22 cellular contexts compared by ENCODE assay signal in genomic region chr5:155299342-155300006, GRCh38.
A peak's percentile ranks its signal among the peaks of the same experiment; 100 is the strongest.
DNase-seq lines count a peak whose midpoint lies in the region; ATAC-seq, FAIRE-seq and TF ChIP-seq lines count a peak whose summit lies in the region.
"Had no signal": no experiment of that assay in that cellular context is flagged by ENCODE, and none has a peak within 500 bp of the region (broad histone marks: within the 10 kb centered on the region; RNA-seq: fewer than 3 reads in every experiment).

No MANE protein-coding gene starts in this region.

- H2BK120ac ChIP-seq in neuronal stem cell (ENCODE audit: low read depth, low read length), result no peak overlapping the region

- H4K91ac ChIP-seq in neuronal stem cell (ENCODE audit: low read depth, low read length, poor library complexity), result no peak overlapping the region

- H3F3A ChIP-seq in SK-N-SH (replicated peaks; ENCODE audit: insufficient read depth), result no peaks in the 10 kb centered on the region

- FAIRE-seq in GM19239 (lab: Jason Lieb, UNC), result no peak
- FAIRE-seq: G401.6 had no signal

- no peak for TF ChIP-seq POLR2A in heart left ventricle (IDR thresholded peaks at IDR 0.05)

- H3K4me2 ChIP-seq in SK-N-SH (no peak overlapping the region), neuronal stem cell (ENCODE audit: insufficient read depth, low read length, poor library complexity, severe bottlenecking) (no peak overlapping the region)
- H3K4me2 ChIP-seq: PC-9 had no signal

- no peak overlapping the region for H3K23ac ChIP-seq in neuronal stem cell (ENCODE audit: low read depth, low read length, poor library complexity)

- no peak for TF ChIP-seq EP300 in SK-N-SH (IDR thresholded peaks at IDR 0.05; ENCODE audit: borderline replicate concordance in 1 of 2, low read depth in 1 of 2, low read length in 1 of 2)

- H4K20me1 ChIP-seq in SK-N-SH (ENCODE audit: insufficient read depth), result no peaks in the 10 kb centered on the region

- H3K27me3 ChIP-seq in SK-N-SH (ENCODE audit: insufficient read depth), result no peaks in the 10 kb centered on the region
- no peaks in the 10 kb centered on the region for H3K27me3 ChIP-seq in heart left ventricle
- no peaks in the 10 kb centered on the region for H3K27me3 ChIP-seq in neuronal stem cell (ENCODE audit: control insufficient read depth in 3 of 3, insufficient read depth in 3 of 3, low read depth in 1 of 3, low read length in 3 of 3)

- ATAC-seq in SK-N-SH treated with all-trans-retinoic acid at 6 μM for 48 hours (no peak), heart left ventricle (peak; percentile 72 to 91 (median 78)), HG03159 (IDR thresholded peaks at IDR 0.05; ENCODE audit: unreplicated experiment) (no peak), GM18909 (IDR thresholded peaks at IDR 0.05; ENCODE audit: poor library complexity, unreplicated experiment) (no peak)
- ATAC-seq: HCT116, T-cell had no signal

- H3K9ac ChIP-seq in SK-N-SH (no peak overlapping the region), neuronal stem cell (ENCODE audit: low read depth, low read length, poor library complexity) (no peak overlapping the region)
- H3K9ac ChIP-seq: GM23248 had no signal

- CTCF ChIA-PET in SK-N-SH (lab: Yijun Ruan, JAX), result interaction anchor here (0.9 to 1.1 kb wide), 2 partner anchors 17 to 327 kb away, joined by 3 read pairs; no protein-coding TSS in a partner anchor

- H3K4ac ChIP-seq in neuronal stem cell (ENCODE audit: low read length), result no peak overlapping the region

- H2AK5ac ChIP-seq in neuronal stem cell (ENCODE audit: low read depth, low read length), result no peak overlapping the region

- H3K27ac ChIP-seq in SK-N-SH (ENCODE audit: low read depth in 2 of 2, low read length in 1 of 2) (no peak overlapping the region), heart left ventricle (peak overlapping the region in 10 of 12 donors; percentile 4 to 74 (median 52)), neuronal stem cell (replicated peaks; ENCODE audit: low read length) (no peak overlapping the region)
- H3K27ac ChIP-seq: GM23248, PC-9 had no signal

- H3K36me3 ChIP-seq in SK-N-SH (replicated peaks in 1 of 2; ENCODE audit: control insufficient read depth in 1 of 2, insufficient read depth in 2 of 2, low read length in 1 of 2) (no peaks in the 10 kb centered on the region), heart left ventricle (no peaks in the 10 kb centered on the region), neuronal stem cell (replicated peaks in 1 of 2; ENCODE audit: control insufficient read depth in 2 of 2, insufficient read depth in 2 of 2, low read length in 2 of 2) (no peaks in the 10 kb centered on the region)

- POLR2A ChIA-PET in SK-N-SH (lab: Yijun Ruan, JAX), result no interaction called here

- intact Hi-C loops in heart left ventricle (cut with DNase I), result no loop called here

- no peak overlapping the region for H3K14ac ChIP-seq in neuronal stem cell (ENCODE audit: low read length)

- H2BK12ac ChIP-seq in neuronal stem cell (ENCODE audit: low read length), result no peak overlapping the region

- H2BK15ac ChIP-seq in neuronal stem cell (ENCODE audit: low read length), result no peak overlapping the region

- H3K79me1 ChIP-seq in neuronal stem cell (ENCODE audit: low read depth, low read length), result no peaks in the 10 kb centered on the region

- H3K9me2 ChIP-seq in SK-N-SH, result no peaks in the 10 kb centered on the region

- H3K79me2 ChIP-seq in SK-N-SH (ENCODE audit: insufficient read depth), result no peaks in the 10 kb centered on the region

- WGBS in SK-N-SH (ENCODE audit: low lambda C conversion rate), result 15% methylated on average over 8 of the region's 8 CpGs
- WGBS in heart left ventricle, 4 donors, result 24 to 29% (median 29%) methylated on average over 7 to 8 of the region's 8 CpGs
- WGBS in neuronal stem cell (ENCODE audit: extremely low coverage in 2 of 2, insufficient read length in 2 of 2, insufficient replicate concordance in 1 of 2), 2 donors, result no CpG with 5 or more reads among the region's 8 CpGs

- H3K4me3 ChIP-seq in SK-N-SH (ENCODE audit: low read depth in 2 of 2, low read length in 1 of 2) (no peak overlapping the region), heart left ventricle (no peak overlapping the region), neuronal stem cell (ENCODE audit: low read length in 2 of 2) (no peak overlapping the region)
- H3K4me3 ChIP-seq: GM23248, PC-9 had no signal

- no peak for TF ChIP-seq CTCF in SK-N-SH (IDR thresholded peaks at IDR 0.05)
- TF ChIP-seq CTCF in heart left ventricle (IDR thresholded peaks at IDR 0.05), result no peak

- peaks cover 0 to 4% of the 10 kb centered on the region in 2 experiments; a peak in 1 of 4 replicates for H3K4me1 ChIP-seq in SK-N-SH (ENCODE audit: control insufficient read depth in 1 of 2, insufficient read depth in 2 of 2, low read depth in 1 of 2, low read length in 1 of 2)
- H3K4me1 ChIP-seq in heart left ventricle, result peaks cover 0 to 13% (median 2%) of the 10 kb centered on the region in 12 donors
- H3K4me1 ChIP-seq in neuronal stem cell (ENCODE audit: control insufficient read depth in 2 of 2, insufficient read depth in 1 of 2, low read depth in 1 of 2, low read length in 2 of 2), result no peaks in the 10 kb centered on the region

- H4K8ac ChIP-seq in neuronal stem cell (ENCODE audit: low read depth, low read length), result no peak overlapping the region

- no peak overlapping the region for H2AFZ ChIP-seq in SK-N-SH (ENCODE audit: low read depth)
- no peak overlapping the region for H2AFZ ChIP-seq in neuronal stem cell (ENCODE audit: low read length)
- H2AFZ ChIP-seq: GM23248, PC-9 had no signal

- no peak overlapping the region for H2BK5ac ChIP-seq in neuronal stem cell (ENCODE audit: low read length)

- DNase-seq in SK-N-SH, result peak; percentile 32
- peak; percentile 91 for DNase-seq in NCI-H2029 treated with DMSO at 0.1 percent for 48 hours (lab: John Stamatoyannopoulos, UW)
- peak in 3 of 5 donors; percentile 9 to 73 (median 24) for DNase-seq in heart left ventricle
- no peak for DNase-seq in neuronal stem cell (ENCODE audit: low spot score)
- DNase-seq in GM19239 (ENCODE audit: insufficient read length, low spot score), result no peak
- DNase-seq: Calu3; CD4-positive, alpha-beta memory T cell; DND-41; GM23248; IMR-90; Kasumi-1; NCI-H1417 treated with DMSO at 0.1 percent for 48 hours; NCI-H2081 treated with DMSO at 0.1 percent for 48 hours; NCI-H446 treated with DMSO at 0.1 percent for 48 hours; NCI-H774; PC-9; T-cell had no signal

- H3K9me3 ChIP-seq in SK-N-SH, result no peaks in the 10 kb centered on the region
- no peaks in the 10 kb centered on the region for H3K9me3 ChIP-seq in heart left ventricle
- no peaks in the 10 kb centered on the region for H3K9me3 ChIP-seq in neuronal stem cell (replicated peaks in 1 of 2; ENCODE audit: control insufficient read depth in 2 of 2, insufficient read depth in 1 of 2, low read depth in 1 of 2, low read length in 2 of 2)

- H3K18ac ChIP-seq in neuronal stem cell (ENCODE audit: low read length), result peak overlapping the region; percentile 31

- no peak for TF ChIP-seq RAD21 in SK-N-SH (IDR thresholded peaks at IDR 0.05; ENCODE audit: low read length)

TF ChIP-seq in SK-N-SH, 30 proteins besides CTCF, POLR2A, EP300 and RAD21 (continues in another document):
- TF ChIP-seq MXI1 (IDR thresholded peaks at IDR 0.05; ENCODE audit: low read depth, low read length) (no peak), MEF2A (IDR thresholded peaks at IDR 0.05; ENCODE audit: borderline replicate concordance, low read depth) (no peak)

TF ChIP-seq in SK-N-SH treated with all-trans-retinoic acid at 6 μM for 48 hours, 23 proteins besides CTCF, POLR2A, EP300 and RAD21:
- TF ChIP-seq ZFP3 (CRISPR knock-in tag; IDR thresholded peaks at IDR 0.05) (no peak), ZNF8 (CRISPR knock-in tag; IDR thresholded peaks at IDR 0.05) (no peak)

Comparison
In these comparisons a context has a peak if more than half of its experiments do, and no peak if none do; other contexts are left out.
1. DNase-seq: peak in SK-N-SH (single experiment), NCI-H2029 treated with DMSO at 0.1 percent for 48 hours (single experiment) and heart left ventricle (3 of 5); none in neuronal stem cell (single experiment) and GM19239 (single experiment).
2. H3K27ac ChIP-seq: peak in heart left ventricle (10 of 12); none in SK-N-SH (0 of 2) and neuronal stem cell (single experiment).
3. ATAC-seq: peak in heart left ventricle (4 of 4); none in SK-N-SH treated with all-trans-retinoic acid at 6 μM for 48 hours (single experiment), HG03159 (single experiment) and GM18909 (single experiment).